Comparison of ENCODE assay signal across 8 cellular contexts in genomic region chr10:132452651-132453469, GRCh38. TPM values are rescaled to one million over a fixed set of nuclear protein-coding genes. Genes with fewer than 3 reads are reported as not detected.
A peak's percentile ranks its signal among the peaks of the same experiment; 100 is the strongest.
DNase-seq lines count a peak whose midpoint lies in the region; ATAC-seq and TF ChIP-seq lines count a peak whose summit lies in the region.

No MANE protein-coding gene starts in this region.

- 17% methylated on average over 26 of the region's 45 CpGs for WGBS in hepatocyte (ENCODE audit: low lambda C conversion rate, missing lambda C conversion rate)
- 3 to 6% methylated on average over 45 of the region's 45 CpGs for WGBS in sigmoid colon, 2 donors

- H3K79me2 ChIP-seq in HCT116 (ENCODE audit: insufficient read depth, low read length) (no peaks in the 10 kb centered on the region), hepatocyte (no peaks in the 10 kb centered on the region)

- H3K4me1 ChIP-seq in HCT116 (ENCODE audit: control insufficient read depth in 1 of 2, insufficient read depth in 2 of 2, low read length in 2 of 2), result peaks cover 17 to 21% of the 10 kb centered on the region in 2 experiments
- H3K4me1 ChIP-seq in hepatocyte (ENCODE audit: insufficient read depth), result peaks cover 13% of the 10 kb centered on the region
- H3K4me1 ChIP-seq in sigmoid colon, result peaks cover 0 to 21% (median 21%) of the 10 kb centered on the region in 4 donors

- intact Hi-C loops in HCT116 (cut with micrococcal nuclease) (loop anchor here (1.0 to 2.0 kb wide), 2 partner anchors 66 to 230 kb away; no protein-coding TSS in a partner anchor), sigmoid colon (cut with DNase I) (loop anchor here (1.0 to 10.0 kb wide), 4 partner anchors 56 to 332 kb away; partner anchors contain the start of genes NKX6-2 and PWWP2B)

- H3K9me3 ChIP-seq in HCT116 (ENCODE audit: control insufficient read depth in 1 of 2, insufficient read depth in 1 of 2, low read depth in 1 of 2, low read length in 2 of 2) (no peaks in the 10 kb centered on the region), MG63 (no peaks in the 10 kb centered on the region), hepatocyte (ENCODE audit: low read depth) (no peaks in the 10 kb centered on the region), sigmoid colon (no peaks in the 10 kb centered on the region)

- DNase-seq in GM12864 (ENCODE audit: low read depth), result peak; percentile 26
- DNase-seq in HCT116 (ENCODE audit: low read depth, low spot score), result no peak
- peak; percentile 73 for DNase-seq in MG63
- DNase-seq in T-helper 2 cell, result peak; percentile 77 to 91 (median 87)
- peak in 29 of 56 donors; percentile 13 to 78 (median 42) for DNase-seq in amygdala (lab: John Stamatoyannopoulos, UW)
- peak; percentile 95 for DNase-seq in hepatocyte (ENCODE audit: low spot score)
- DNase-seq in sigmoid colon, result peak; percentile 92

- no peak for TF ChIP-seq EP300 in sigmoid colon (IDR thresholded peaks at IDR 0.05)

- TF ChIP-seq CTCF in GM12864 (IDR thresholded peaks at IDR 0.05; ENCODE audit: low read depth, low read length, missing control alignments) (peak; percentile 77), HCT116 (IDR thresholded peaks at IDR 0.05 in 2 of 3, conservative IDR thresholded peaks at IDR 0.05 in 1 of 3; ENCODE audit: borderline replicate concordance in 1 of 3, insufficient read depth in 1 of 3, low read depth in 2 of 3, low read length in 2 of 3) (peak; percentile 59 to 78 (median 68)), hepatocyte (IDR thresholded peaks at IDR 0.05; ENCODE audit: poor library complexity) (peak; percentile 96), sigmoid colon (IDR thresholded peaks at IDR 0.05) (peak; percentile 88 to 99 (median 93))

- H2AFZ ChIP-seq in HCT116 (ENCODE audit: low read depth, low read length, poor library complexity, severe bottlenecking) (no peak overlapping the region), hepatocyte (peak overlapping the region; percentile 34)

- peak; percentile 90 for TF ChIP-seq RAD21 in HCT116 (IDR thresholded peaks at IDR 0.05; ENCODE audit: low read depth)

- H4K20me1 ChIP-seq in HCT116 (ENCODE audit: insufficient read depth) (no peaks in the 10 kb centered on the region), hepatocyte (ENCODE audit: insufficient read depth, poor library complexity, severe bottlenecking) (no peaks in the 10 kb centered on the region)

- POLR2A ChIA-PET in HCT116 (lab: Charles Lee), result no interaction called here

- no peak for TF ChIP-seq POLR2A in HCT116 (IDR thresholded peaks at IDR 0.05; ENCODE audit: borderline replicate concordance, extremely low read depth, insufficient read depth, insufficient read length)
- TF ChIP-seq POLR2A in sigmoid colon (IDR thresholded peaks at IDR 0.05), result no peak

- H3K4me3 ChIP-seq in GM12864 (ENCODE audit: low read depth, low read length), result no peak overlapping the region
- H3K4me3 ChIP-seq in HCT116 (replicated peaks in 1 of 2; ENCODE audit: low read depth in 1 of 2, low read length in 2 of 2), result peak overlapping the region in 1 of 2 experiments; percentile 26; a peak in 1 of 4 replicates
- no peak overlapping the region for H3K4me3 ChIP-seq in MG63
- H3K4me3 ChIP-seq in hepatocyte, result no peak overlapping the region
- H3K4me3 ChIP-seq in sigmoid colon, result peak overlapping the region in 3 of 4 donors; percentile 3 to 30 (median 12)

- H3K36me3 ChIP-seq in HCT116 (ENCODE audit: control insufficient read depth in 1 of 2, insufficient read depth in 2 of 2, low read length in 2 of 2) (no peaks in the 10 kb centered on the region), MG63 (no peaks in the 10 kb centered on the region), hepatocyte (replicated peaks; ENCODE audit: insufficient read depth, low read depth) (no peaks in the 10 kb centered on the region), sigmoid colon (no peaks in the 10 kb centered on the region)

- H3K4me2 ChIP-seq in HCT116 (ENCODE audit: low read length) (peak overlapping the region; percentile 50), hepatocyte (peak overlapping the region; percentile 83)

- CTCF ChIA-PET in HCT116 (lab: Charles Lee), result interaction anchor here (0.9 kb wide), 1 partner anchor 92 kb away, joined by 3 read pairs; no protein-coding TSS in a partner anchor

- no TSS peak for BruUV-seq in HCT116 (replicated peaks; lab: Mats Ljungman, UMichigan)

- RAD21 ChIA-PET in HCT116 (lab: Charles Lee; ENCODE audit: low non-redundant PET in 1 of 2, low total read pairs in 2 of 2, uncharacterized antibody in 2 of 2, unreplicated experiment in 2 of 2), result no interaction called here

- no peaks in the 10 kb centered on the region for H3K9me2 ChIP-seq in HCT116 (ENCODE audit: insufficient read depth)
- no peaks in the 10 kb centered on the region for H3K9me2 ChIP-seq in hepatocyte (replicated peaks; ENCODE audit: insufficient read depth)

- H3K9ac ChIP-seq in HCT116 (ENCODE audit: low read length), result no peak overlapping the region

- peak overlapping the region; percentile 51; the same call in 1 of the 2 replicates for H3K27ac ChIP-seq in HCT116 (ENCODE audit: low read depth, low read length)
- peak overlapping the region; percentile 45 for H3K27ac ChIP-seq in hepatocyte
- H3K27ac ChIP-seq in sigmoid colon, result peak overlapping the region in 3 of 4 donors; percentile 10 to 63 (median 52)

- ATAC-seq in HCT116, result peak; percentile 64
- ATAC-seq in GM18870 (IDR thresholded peaks at IDR 0.05; ENCODE audit: unreplicated experiment), result no peak

- H3K27me3 ChIP-seq in HCT116 (ENCODE audit: insufficient read depth, low read length) (no peaks in the 10 kb centered on the region), MG63 (no peaks in the 10 kb centered on the region), hepatocyte (no peaks in the 10 kb centered on the region), sigmoid colon (no peaks in the 10 kb centered on the region)

TF ChIP-seq in HCT116, 20 proteins besides CTCF, POLR2A, EP300 and RAD21:
- TF ChIP-seq EGR1 (IDR thresholded peaks at IDR 0.05; ENCODE audit: low read depth), result no peak
- no peak for TF ChIP-seq SIN3A (IDR thresholded peaks at IDR 0.05; ENCODE audit: low read depth)
- TF ChIP-seq YY1 (IDR thresholded peaks at IDR 0.05; ENCODE audit: extremely low read depth, insufficient replicate concordance, low read depth, low read length), result no peak
- TF ChIP-seq ELF1 (IDR thresholded peaks at IDR 0.05; ENCODE audit: borderline replicate concordance, low read depth), result no peak

RNA-seq across cellular contexts. Expression of gene PWWP2B, which starts 55.9 kb away (rescaled TPM):
- total RNA-seq in HCT116 (2021; ENCODE audit: unreplicated experiment) (13.9 TPM), hepatocyte (15.1 and 18.0 TPM in 2 replicates), sigmoid colon (10 to 100 TPM in 1 of 4 donors, 1 to 10 TPM in 3; 7.7 to 10.2 (median 9.3) TPM)
- polyA plus RNA-seq in HCT116 (2012), result 7.3 and 7.9 TPM in 2 replicates
- total RNA-seq in MG63 (2014; rRNA removed; shearing (Covaris generic); ENCODE audit: low replicate concordance), result 20.1 and 25.2 TPM in 2 replicates
- polyA plus RNA-seq in hepatocyte (10.7 and 12.7 TPM in 2 replicates), sigmoid colon (10 to 100 TPM; 27.0 to 50.8 (median 28.2) TPM)

Comparison
In these comparisons a context has a peak if more than half of its experiments do, and no peak if none do; other contexts are left out.
1. H3K4me3 ChIP-seq: peak in sigmoid colon (3 of 4); none in GM12864 (single experiment), MG63 (single experiment) and hepatocyte (single experiment).
2. Peak in every context shown above with its lines, with median percentiles within 50 percentile points of each other: CTCF ChIP-seq and H3K27ac ChIP-seq.